In genomic region chr12:120041386-120042231, GRCh38 we compare ENCODE assay signal across 11 cellular contexts. TPM values are rescaled to one million over a fixed set of nuclear protein-coding genes. Genes with fewer than 3 reads are reported as not detected.
DNase-seq lines count a peak whose midpoint lies in the region; ATAC-seq, FAIRE-seq and TF ChIP-seq lines count a peak whose summit lies in the region.
"Had no signal": no experiment of that assay in that cellular context is flagged by ENCODE, and none has a peak within 500 bp of the region (broad histone marks: within the 10 kb centered on the region; RNA-seq: fewer than 3 reads in every experiment).

No MANE protein-coding gene starts in this region.

- H3K4me3 Mint-ChIP-seq in WTC11 = no peak overlapping the region
- no peak overlapping the region for H3K4me3 Mint-ChIP-seq in central memory CD8-positive, alpha-beta T cell

- POLR2A ChIA-PET in HEK293 (lab: Yijun Ruan, JAX) (no interaction called here), WTC11 (lab: Charles Lee) (no interaction called here)

- peak overlapping the region; percentile 78 for H3K27ac Mint-ChIP-seq in WTC11
- peak overlapping the region; percentile 68 for H3K27ac Mint-ChIP-seq in central memory CD8-positive, alpha-beta T cell (ENCODE audit: low read depth)

- DNase-seq in WTC11 (ENCODE audit: low spot score) (no peak), omental fat pad (ENCODE audit: low spot score) (no peak), D721Med (ENCODE audit: insufficient read length, low spot score) (no peak), NCI-H187 (lab: John Stamatoyannopoulos, UW) (no peak)
- DNase-seq in central memory CD8-positive, alpha-beta T cell (ENCODE audit: low spot score in 2 of 2) = no peak
- DNase-seq: COR-L47, NCI-H2081 treated with DMSO at 0.1 percent for 48 hours had no signal

- peak; percentile 41; the same call in 1 of the 2 replicates for ATAC-seq in WTC11
- no peak for ATAC-seq in central memory CD8-positive, alpha-beta T cell (replicated peaks; ENCODE audit: extremely low read depth, poor library complexity, severe bottlenecking)
- ATAC-seq in omental fat pad (ENCODE audit: low FRiP score) = peak; percentile 48
- ATAC-seq in HG02623 (IDR thresholded peaks at IDR 0.05; ENCODE audit: unreplicated experiment) = no peak
- ATAC-seq in GM19035 (IDR thresholded peaks at IDR 0.05; ENCODE audit: unreplicated experiment) = no peak

- H3K4me3 ChIP-seq in HEK293 (ENCODE audit: low read depth, low read length) = no peak overlapping the region
- H3K4me3 ChIP-seq: Peyer's patch had no signal

- no peaks in the 10 kb centered on the region for H3K27me3 Mint-ChIP-seq in WTC11 (ENCODE audit: low read depth)
- no peaks in the 10 kb centered on the region for H3K27me3 Mint-ChIP-seq in central memory CD8-positive, alpha-beta T cell

- no peak for FAIRE-seq in D721Med (lab: Jason Lieb, UNC)

- H3K27ac ChIP-seq in HEK293 (ENCODE audit: extremely low read depth, low read depth, low read length) = no peak overlapping the region
- H3K27ac ChIP-seq: Peyer's patch had no signal

- CTCF ChIA-PET in HEK293 (lab: Yijun Ruan, JAX) = no interaction called here
- CTCF ChIA-PET in WTC11 (lab: Charles Lee) = interaction anchor here (1.0 kb wide), 1 partner anchor 52 kb away, joined by 3 read pairs; the partner anchor contains the start of gene BICDL1

- peaks cover 19% of the 10 kb centered on the region for H3K4me1 Mint-ChIP-seq in WTC11
- peaks cover 28% of the 10 kb centered on the region for H3K4me1 Mint-ChIP-seq in central memory CD8-positive, alpha-beta T cell

- no peaks in the 10 kb centered on the region for H3K9me3 ChIP-seq in HEK293 (ENCODE audit: control insufficient read depth, insufficient read depth, low read depth, low read length)
- H3K9me3 ChIP-seq: Peyer's patch had no signal

- H3K9me3 Mint-ChIP-seq in WTC11 = peaks cover 3% of the 10 kb centered on the region; the same call in 1 of the 2 replicates
- H3K9me3 Mint-ChIP-seq in central memory CD8-positive, alpha-beta T cell = no peaks in the 10 kb centered on the region

- peaks cover 4% of the 10 kb centered on the region; the same call in 1 of the 2 replicates for H3K4me1 ChIP-seq in HEK293 (ENCODE audit: control insufficient read depth, insufficient read depth, low read length)
- H3K4me1 ChIP-seq: Peyer's patch had no signal

- H3K36me3 ChIP-seq in HEK293 (ENCODE audit: control insufficient read depth in 2 of 2, insufficient read depth in 1 of 2, low read length in 2 of 2) = no peaks in the 10 kb centered on the region
- H3K36me3 ChIP-seq: Peyer's patch had no signal

- no peak for TF ChIP-seq CTCF in HEK293 (tag by site-specific recombination; IDR thresholded peaks at IDR 0.05)
- no peak for TF ChIP-seq CTCF in WTC11 (IDR thresholded peaks at IDR 0.05)
- TF ChIP-seq CTCF in omental fat pad (IDR thresholded peaks at IDR 0.05) = no peak
- TF ChIP-seq CTCF in D721Med (IDR thresholded peaks at IDR 0.05; ENCODE audit: insufficient read depth, missing control alignments) = no peak

- peaks cover 3% of the 10 kb centered on the region; the same call in 1 of the 2 replicates for H3K36me3 Mint-ChIP-seq in WTC11
- H3K36me3 Mint-ChIP-seq in central memory CD8-positive, alpha-beta T cell (ENCODE audit: insufficient read depth) = peaks cover 3% of the 10 kb centered on the region

TF ChIP-seq in HEK293, 187 proteins besides CTCF, POLR2A, EP300 and RAD21:
- TF ChIP-seq ZNF530 (tag by site-specific recombination; IDR thresholded peaks at IDR 0.05; ENCODE audit: low read depth) = no peak
- TF ChIP-seq ZNF16 (tag by site-specific recombination; IDR thresholded peaks at IDR 0.05; ENCODE audit: low read depth) = no peak
- no peak for TF ChIP-seq TRIM28 (IDR thresholded peaks at IDR 0.05; ENCODE audit: borderline replicate concordance, low read length)
- TF ChIP-seq ZFP69B (tag by site-specific recombination; IDR thresholded peaks at IDR 0.05) = no peak
- peak; percentile 74 for TF ChIP-seq EGR2 (tag by site-specific recombination; IDR thresholded peaks at IDR 0.05; ENCODE audit: low read depth)
- peak; percentile 73 for TF ChIP-seq ZFHX2 (tag by site-specific recombination; conservative IDR thresholded peaks at IDR 0.05)
- TF ChIP-seq ZNF239 (tag by site-specific recombination; IDR thresholded peaks at IDR 0.05) = no peak
- TF ChIP-seq WT1 (tag by site-specific recombination; IDR thresholded peaks at IDR 0.05) = no peak
TF ChIP-seq in HEK293: peak in this region for 2.

TF ChIP-seq in WTC11, 78 proteins besides CTCF, POLR2A, EP300 and RAD21 (continues in another document):
- TF ChIP-seq STAT6 (CRISPR knock-in tag; conservative IDR thresholded peaks at IDR 0.05; ENCODE audit: low read depth) (no peak), AFF4 (CRISPR knock-in tag; IDR thresholded peaks at IDR 0.05; ENCODE audit: borderline replicate concordance) (no peak), HMGXB4 (CRISPR knock-in tag; IDR thresholded peaks at IDR 0.05) (no peak), CREB1 (CRISPR knock-in tag; IDR thresholded peaks at IDR 0.05) (no peak), MXD4 (CRISPR knock-in tag; IDR thresholded peaks at IDR 0.05; ENCODE audit: borderline replicate concordance) (no peak)

RNA-seq across cellular contexts. Expression of gene BICDL1, which starts 52.6 kb away (rescaled TPM):
- total RNA-seq in WTC11 (2021) (17.9 to 23.1 TPM (median 20.2 TPM) in 3 replicates), omental fat pad (100 to 1,000 TPM in 1 of 4 donors, 10 to 100 TPM in 2, not detected in 1; 58.6 to 219 (median 61.6) TPM)

Comparison
In these comparisons a context has a peak if more than half of its experiments do, and no peak if none do; other contexts are left out.
1. ATAC-seq: peak in WTC11 (single experiment) and omental fat pad (single experiment); none in central memory CD8-positive, alpha-beta T cell (single experiment), HG02623 (single experiment) and GM19035 (single experiment).